In genomic region chr5:55306641-55307382, GRCh38 we compare ENCODE assay signal across 8 cellular contexts. TPM values are rescaled to one million over a fixed set of nuclear protein-coding genes. Genes with fewer than 3 reads are reported as not detected.
DNase-seq lines count a peak whose midpoint lies in the region; ATAC-seq and TF ChIP-seq lines count a peak whose summit lies in the region.

No MANE protein-coding gene starts in this region.

- TF ChIP-seq CTCF in DOHH2 (IDR thresholded peaks at IDR 0.05; ENCODE audit: low read depth, low read length, poor library complexity, severe bottlenecking) (no peak), adrenal gland (IDR thresholded peaks at IDR 0.05) (no peak)

- no peak for TF ChIP-seq POLR2A in adrenal gland (IDR thresholded peaks at IDR 0.05)

- H3K27ac ChIP-seq in DOHH2 (ENCODE audit: low read depth, low read length) (peak overlapping the region; percentile 67), adrenal gland (peak overlapping the region; percentile 66 to 95 (median 93)), layer of hippocampus (ENCODE audit: low read depth, low read length) (peak overlapping the region; percentile 95)

- H3F3A ChIP-seq in DOHH2 (ENCODE audit: control insufficient read depth, insufficient read depth) = no peaks in the 10 kb centered on the region; the same call in 1 of the 2 replicates

- intact Hi-C loops in adrenal gland (cut with DNase I) = no loop called here

- H3K36me3 ChIP-seq in DOHH2 (ENCODE audit: control insufficient read depth, low read length) = peaks cover 56% of the 10 kb centered on the region
- no peaks in the 10 kb centered on the region for H3K36me3 ChIP-seq in adrenal gland (replicated peaks in 1 of 2)

- H3K4me3 ChIP-seq in DOHH2 (ENCODE audit: low read length) = peak overlapping the region; percentile 94
- peak overlapping the region; percentile 51 to 89 (median 78) for H3K4me3 ChIP-seq in adrenal gland

- peaks cover 8% of the 10 kb centered on the region; the same call in 1 of the 2 replicates for H4K20me1 ChIP-seq in DOHH2 (ENCODE audit: control insufficient read depth, insufficient read depth, low read depth, low read length)

- H3K27me3 ChIP-seq in DOHH2 (ENCODE audit: control insufficient read depth, low read length) (no peaks in the 10 kb centered on the region), adrenal gland (no peaks in the 10 kb centered on the region), layer of hippocampus (ENCODE audit: control insufficient read depth, insufficient read depth, low read length) (no peaks in the 10 kb centered on the region)

- H3K4me1 ChIP-seq in DOHH2 (ENCODE audit: control insufficient read depth, low read length) (peaks cover 46% of the 10 kb centered on the region), adrenal gland (replicated peaks in 1 of 2) (peaks cover 25 to 77% of the 10 kb centered on the region in 2 donors)

- ATAC-seq in HG02885 (IDR thresholded peaks at IDR 0.05; ENCODE audit: poor library complexity, unreplicated experiment) (peak; percentile 8), HG02610 (IDR thresholded peaks at IDR 0.05; ENCODE audit: unreplicated experiment) (no peak)

- peak overlapping the region; percentile 70 for H3K4me2 ChIP-seq in DOHH2 (ENCODE audit: low read length)

- no peak for DNase-seq in adrenal gland
- DNase-seq in NCI-H2227 (lab: John Stamatoyannopoulos, UW; ENCODE audit: unreplicated experiment) = no peak
- DNase-seq in A172 (ENCODE audit: low spot score) = no peak
- DNase-seq in NCI-H2029 treated with DMSO at 0.1 percent for 48 hours (lab: John Stamatoyannopoulos, UW) = no peak

- no peaks in the 10 kb centered on the region for H3K9me2 ChIP-seq in DOHH2 (replicated peaks; ENCODE audit: control insufficient read depth, low read length)

- no peaks in the 10 kb centered on the region for H3K9me3 ChIP-seq in DOHH2 (ENCODE audit: control insufficient read depth, insufficient read depth, low read length)
- H3K9me3 ChIP-seq in adrenal gland (replicated peaks in 1 of 3) = no peaks in the 10 kb centered on the region

- 4 to 6% (median 6%) methylated on average over 12 of the region's 12 CpGs for WGBS in adrenal gland, 4 donors

- peaks cover 99% of the 10 kb centered on the region for H3K79me2 ChIP-seq in DOHH2 (ENCODE audit: control insufficient read depth, low read length)

RNA-seq across cellular contexts. Expression of gene DHX29, which starts 0.7 kb away (rescaled TPM):
- total RNA-seq in adrenal gland = 10 to 100 TPM; 17.1 to 29.7 (median 24.8) TPM
- 10 to 100 TPM in 1 of 3 donors, 1 to 10 TPM in 2; 6.7 to 34.9 (median 8.8) TPM for polyA plus RNA-seq in adrenal gland
- total RNA-seq in A172 (2014; rRNA removed; shearing (Covaris generic)) = 47.8 and 61.9 TPM in 2 replicates

RNA-seq across cellular contexts. Expression of gene MTREX, which starts 1.0 kb away (rescaled TPM):
- 10 to 100 TPM; 39.1 to 70.8 (median 64.5) TPM for total RNA-seq in adrenal gland
- polyA plus RNA-seq in adrenal gland = 10 to 100 TPM; 22.8 to 53.9 (median 27.0) TPM
- 91.4 and 119 TPM in 2 replicates for total RNA-seq in A172 (2014; rRNA removed; shearing (Covaris generic))
